1 cellular context compared by ENCODE assay signal in genomic region chr1:199301472-199301871, GRCh38.
TF ChIP-seq lines count a peak whose summit lies in the region.

No MANE protein-coding gene starts in this region.

TF ChIP-seq in endothelial cell of umbilical vein, 7 proteins besides CTCF, POLR2A, EP300 and RAD21 (continued from another document):
- TF ChIP-seq MAX (IDR thresholded peaks at IDR 0.05; ENCODE audit: insufficient read depth, insufficient read length) (no peak), MYC (IDR thresholded peaks at IDR 0.05; ENCODE audit: low read depth, low read length) (no peak), FOS (IDR thresholded peaks at IDR 0.05; ENCODE audit: borderline replicate concordance, insufficient read depth, low read length) (no peak), POLR2AphosphoS5 (IDR thresholded peaks at IDR 0.05; ENCODE audit: insufficient read depth, low read depth, low read length) (no peak), JUN (IDR thresholded peaks at IDR 0.05; ENCODE audit: borderline replicate concordance, insufficient read depth, insufficient read length, low read depth) (no peak)
